ENCODE assay signal across 7 cellular contexts in genomic region chr18:59249186-59249774, GRCh38.
A peak's percentile ranks its signal among the peaks of the same experiment; 100 is the strongest.
DNase-seq lines count a peak whose midpoint lies in the region; ATAC-seq and TF ChIP-seq lines count a peak whose summit lies in the region.

No MANE protein-coding gene starts in this region.

- DNase-seq in EH (ENCODE audit: low read depth) (peak; percentile 83), NCI-H510A (lab: John Stamatoyannopoulos, UW) (peak; percentile 71), astrocyte of the spinal cord (ENCODE audit: low read depth, low spot score) (peak; percentile 84), iPS-NIHi7 (ENCODE audit: extremely low spot score) (peak; percentile 66)
- peak; percentile 24 for DNase-seq in stimulated activated naive CD8-positive, alpha-beta T cell treated with anti-CD3 and anti-CD28 coated beads, Interleukin-15, Interleukin-2, amounts not matched to agents 100 U/mL and 50 U/mL, for 24 hours

- in situ Hi-C loops in astrocyte of the spinal cord (cut with HindIII; ENCODE audit: low sequenced_read_pairs) = no loop called here

- ATAC-seq in HG03159 (IDR thresholded peaks at IDR 0.05; ENCODE audit: unreplicated experiment) = peak; percentile 56
- no peak for ATAC-seq in stimulated activated naive CD8-positive, alpha-beta T cell treated with anti-CD3 and anti-CD28 coated beads, Interleukin-15, Interleukin-2, amounts not matched to agents 100 U/mL and 50 U/mL, for 24 hours
- no peak for ATAC-seq in HG02884 (IDR thresholded peaks at IDR 0.05; ENCODE audit: unreplicated experiment)

- H3K4me3 ChIP-seq in astrocyte of the spinal cord (ENCODE audit: low read depth, low read length) = no peak overlapping the region

- TF ChIP-seq CTCF in astrocyte of the spinal cord (IDR thresholded peaks at IDR 0.05; ENCODE audit: low read depth, low read length) = peak; percentile 78

Comparison
In these comparisons a context has a peak if more than half of its experiments do, and no peak if none do; other contexts are left out.
1. DNase-seq: peak in every context shown above with its lines; median percentile 84 in astrocyte of the spinal cord; 83 in EH; 71 in NCI-H510A; 66 in iPS-NIHi7; 24 in stimulated activated naive CD8-positive, alpha-beta T cell treated with anti-CD3 and anti-CD28 coated beads, Interleukin-15, Interleukin-2, amounts not matched to agents 100 U/mL and 50 U/mL, for 24 hours.